Comparison of ENCODE assay signal across 23 cellular contexts in the genomic region with DNA sequence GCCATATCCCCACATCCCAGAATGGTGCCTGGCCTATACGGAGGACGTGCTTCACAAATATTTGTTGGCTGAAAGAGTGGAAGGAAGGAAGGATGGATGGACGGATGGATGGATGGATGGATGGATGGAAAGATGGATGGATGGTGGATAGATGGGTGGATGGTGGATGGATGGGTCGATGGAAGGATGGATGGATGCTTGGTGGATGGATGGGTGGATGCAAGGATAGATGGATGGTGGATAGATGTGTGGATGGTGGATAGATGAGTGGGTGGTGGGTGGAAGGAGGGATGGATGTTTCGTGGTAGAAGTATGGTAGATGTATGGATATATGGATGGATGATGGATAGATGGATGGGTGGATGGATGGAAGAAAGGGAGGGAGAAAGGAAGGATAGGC. TPM values are rescaled to one million over a fixed set of nuclear protein-coding genes. Genes with fewer than 3 reads are reported as not detected.
DNase-seq lines count a peak whose midpoint lies in the region; ATAC-seq, FAIRE-seq and TF ChIP-seq lines count a peak whose summit lies in the region.
"Had no signal": no experiment of that assay in that cellular context is flagged by ENCODE, and none has a peak within 500 bp of the region (broad histone marks: within the 10 kb centered on the region; RNA-seq: fewer than 3 reads in every experiment).

No MANE protein-coding gene starts in this region.

- no peak overlapping the region for H3K4me2 ChIP-seq in HepG2 (ENCODE audit: low read depth, low read length)
- H3K4me2 ChIP-seq in neural progenitor cell: no peak overlapping the region
- H3K4me2 ChIP-seq: GM23338 had no signal

- CTCF ChIA-PET in HEK293 (lab: Yijun Ruan, JAX) (no interaction called here), HepG2 (lab: Yijun Ruan, JAX; ENCODE audit: low intra/inter-chr PET ratio, low total read pairs) (no interaction called here)

- intact Hi-C loops in HepG2 (cut with micrococcal nuclease; ENCODE audit: unreplicated experiment) (no loop called here), sciatic nerve (cut with DNase I) (no loop called here)

- TF ChIP-seq CTCF in HEK293 (tag by site-specific recombination; IDR thresholded peaks at IDR 0.05) (no peak), HepG2 (CRISPR knock-in tag; IDR thresholded peaks at IDR 0.05) (no peak), neural progenitor cell (IDR thresholded peaks at IDR 0.05) (no peak)

- H3K4me3 ChIP-seq in HEK293 (ENCODE audit: low read depth, low read length) (no peak overlapping the region), HepG2 (replicated peaks in 1 of 3; ENCODE audit: insufficient read depth in 1 of 3, low read depth in 2 of 3, low read length in 3 of 3) (no peak overlapping the region), neural progenitor cell (no peak overlapping the region)
- H3K4me3 ChIP-seq: GM23338, HAP-1 had no signal

- no peak for TF ChIP-seq RAD21 in HepG2 (CRISPR knock-in tag; IDR thresholded peaks at IDR 0.05)

- no peaks in the 10 kb centered on the region for H3K9me3 Mint-ChIP-seq in neural progenitor cell
- H3K9me3 Mint-ChIP-seq: CD4-positive, alpha-beta memory T cell; GM23338 had no signal

- no peak overlapping the region for H2AFZ ChIP-seq in HepG2 (ENCODE audit: low read length)
- no peak overlapping the region for H2AFZ ChIP-seq in neural progenitor cell (replicated peaks)
- H2AFZ ChIP-seq: GM23338 had no signal

- WGBS in HepG2 (ENCODE audit: low lambda C conversion rate): 2% methylated on average over 5 of the region's 5 CpGs

- H3K36me3 Mint-ChIP-seq in neural progenitor cell: no peaks in the 10 kb centered on the region
- H3K36me3 Mint-ChIP-seq: CD4-positive, alpha-beta memory T cell had no signal

- H3K27ac ChIP-seq in HEK293 (ENCODE audit: extremely low read depth, low read depth, low read length) (no peak overlapping the region), HepG2 (ENCODE audit: extremely low read length, insufficient read depth, low read length) (no peak overlapping the region), neural progenitor cell (no peak overlapping the region)

- H4K20me1 ChIP-seq in HepG2 (ENCODE audit: insufficient read depth, low read length) (no peaks in the 10 kb centered on the region), neural progenitor cell (ENCODE audit: low read depth) (no peaks in the 10 kb centered on the region)

- ATAC-seq in HepG2 (no peak), sciatic nerve (no peak)
- ATAC-seq: GM23338 had no signal

- TF ChIP-seq POLR2A in HepG2 (IDR thresholded peaks at IDR 0.05; ENCODE audit: insufficient read depth in 1 of 2, low read depth in 2 of 2, low read length in 2 of 2): no peak

- H3K9me3 ChIP-seq in HEK293 (ENCODE audit: control insufficient read depth, insufficient read depth, low read depth, low read length) (no peaks in the 10 kb centered on the region), HepG2 (ENCODE audit: low read length) (no peaks in the 10 kb centered on the region), neural progenitor cell (ENCODE audit: low read depth) (no peaks in the 10 kb centered on the region)
- H3K9me3 ChIP-seq: HAP-1 had no signal

- H3K4me1 ChIP-seq in HEK293 (ENCODE audit: control insufficient read depth, insufficient read depth, low read length) (no peaks in the 10 kb centered on the region), HepG2 (ENCODE audit: insufficient read depth, low read length) (no peaks in the 10 kb centered on the region), neural progenitor cell (no peaks in the 10 kb centered on the region)
- H3K4me1 ChIP-seq: HAP-1 had no signal

- H3K4me3 Mint-ChIP-seq in neural progenitor cell: no peak overlapping the region
- H3K4me3 Mint-ChIP-seq: CD4-positive, alpha-beta memory T cell; GM23338 had no signal

- TF ChIP-seq EP300 in HepG2 (IDR thresholded peaks at IDR 0.05; ENCODE audit: low read depth in 2 of 2, low read length in 2 of 2) (no peak), HepG2 (CRISPR knock-in tag; IDR thresholded peaks at IDR 0.05; ENCODE audit: borderline replicate concordance) (no peak)

- H3K36me3 ChIP-seq in HEK293 (ENCODE audit: control insufficient read depth in 2 of 2, insufficient read depth in 1 of 2, low read length in 2 of 2) (no peaks in the 10 kb centered on the region), HepG2 (replicated peaks in 1 of 2; ENCODE audit: control insufficient read depth in 1 of 2, insufficient read depth in 2 of 2, low read length in 2 of 2) (no peaks in the 10 kb centered on the region), neural progenitor cell (no peaks in the 10 kb centered on the region)
- H3K36me3 ChIP-seq: HAP-1 had no signal

- POLR2A ChIA-PET in HEK293 (lab: Yijun Ruan, JAX): no interaction called here
- POLR2A ChIA-PET in HepG2 (lab: Yijun Ruan, JAX): no interaction called here

- H3K27me3 ChIP-seq in HepG2 (ENCODE audit: control insufficient read depth in 1 of 2, insufficient read depth in 2 of 2, low read length in 2 of 2) (peaks cover 4 to 18% of the 10 kb centered on the region in 2 experiments; a peak in 4 of 5 replicates), neural progenitor cell (peaks cover 3% of the 10 kb centered on the region)

- no TSS peak for BruUV-seq in HepG2 (replicated peaks; lab: Mats Ljungman, UMichigan)

- peaks cover 23% of the 10 kb centered on the region for H3K27me3 Mint-ChIP-seq in neural progenitor cell (ENCODE audit: insufficient read depth, low read depth)

- no peak overlapping the region for H3K27ac Mint-ChIP-seq in neural progenitor cell
- H3K27ac Mint-ChIP-seq: GM23338 had no signal

- H3K79me2 ChIP-seq in HepG2 (ENCODE audit: insufficient read depth, low read length): no peaks in the 10 kb centered on the region
- H3K79me2 ChIP-seq in neural progenitor cell (ENCODE audit: low read depth): no peaks in the 10 kb centered on the region

- in situ Hi-C loops in HepG2 (cut with HindIII; ENCODE audit: extremely low pct_ligation_motif_present, low pct_unique_long_range_greater_than_20kb): no loop called here

- no peak for DNase-seq in HepG2 (ENCODE audit: low spot score)
- DNase-seq in sciatic nerve (ENCODE audit: low spot score): peak; percentile 4
- DNase-seq in NK-92 treated with Interleukin-12 subunit alpha and Interleukin-12 subunit beta, amount 100 ng/mL, for 24 hours (lab: John Stamatoyannopoulos, UW): no peak
- no peak for DNase-seq in stimulated activated naive CD4-positive, alpha-beta T cell treated with Interleukin-2 at 50 U/mL for 16 hours (lab: John Stamatoyannopoulos, UW)
- DNase-seq in neural progenitor cell (ENCODE audit: low spot score): no peak
- DNase-seq: C1 segment of cervical spinal cord; Calu3; CD4-positive, alpha-beta memory T cell; COR-L47; DMS53; DMS79 treated with DMSO at 0.1 percent for 48 hours; GF-D8 had no signal

- H3K9ac ChIP-seq in HepG2 (ENCODE audit: insufficient read depth, low read depth, low read length) (no peak overlapping the region), neural progenitor cell (no peak overlapping the region)

- no peaks in the 10 kb centered on the region for H3F3A ChIP-seq in neural progenitor cell (ENCODE audit: low read depth)

- FAIRE-seq in HepG2 (lab: Jason Lieb, UNC): no peak
- FAIRE-seq: GM12891, GM18507 had no signal

- H3K4me1 Mint-ChIP-seq in neural progenitor cell: no peaks in the 10 kb centered on the region
- H3K4me1 Mint-ChIP-seq: CD4-positive, alpha-beta memory T cell had no signal

RNA-seq across cellular contexts. Expression of a gene that starts 10.8 kb away (rescaled TPM):
- not detected in 2 replicates for total RNA-seq in HepG2 (2016; rRNA removed; fragmentation: Illumina TruSeq; extraction: Trizol)
- total RNA-seq in HepG2 (2016; cell fraction: cytosol; rRNA removed; fragmentation: Illumina TruSeq; extraction: Trizol; ENCODE audit: low read depth): not detected in 2 replicates
- not detected in 2 replicates for total RNA-seq in HepG2 (2016; cell fraction: insoluble cytoplasmic fraction; rRNA removed; fragmentation: Illumina TruSeq; extraction: Trizol)
- not detected in 2 replicates for total RNA-seq in HepG2 (2016; cell fraction: membrane; rRNA removed; fragmentation: Illumina TruSeq; extraction: Trizol)
- not detected in 2 replicates for total RNA-seq in HepG2 (2016; cell fraction: nucleus; rRNA removed; fragmentation: Illumina TruSeq; extraction: Trizol)
- not detected in 2 replicates for polyA plus RNA-seq in HepG2 (2011; rRNA removed)
- not detected in 2 replicates for polyA plus RNA-seq in HepG2 (2011; cell fraction: cytosol; rRNA removed)
- not detected in 2 replicates for polyA plus RNA-seq in HepG2 (2011; cell fraction: nucleus; rRNA removed)
- polyA plus RNA-seq in HepG2 (2012): not detected in 2 replicates
- polyA plus RNA-seq in HepG2 (2016; cell fraction: cytosol; fragmentation: Illumina TruSeq; extraction: Trizol; ENCODE audit: low read depth): not detected in 2 replicates
- polyA plus RNA-seq in HepG2 (2016; cell fraction: insoluble cytoplasmic fraction; fragmentation: Illumina TruSeq; extraction: Trizol; ENCODE audit: low read depth): not detected in 2 replicates
- polyA plus RNA-seq in HepG2 (2016; cell fraction: membrane; fragmentation: Illumina TruSeq; extraction: Trizol; ENCODE audit: low read depth): not detected in 2 replicates
- polyA plus RNA-seq in HepG2 (2016; cell fraction: nucleus; fragmentation: Illumina TruSeq; extraction: Trizol; ENCODE audit: insufficient read depth, low read depth): not detected in 2 replicates
- polyA minus RNA-seq in HepG2 (2011; rRNA and poly(A)+ RNA removed; ENCODE audit: low replicate concordance): not detected in 2 replicates
- not detected in 2 replicates for polyA minus RNA-seq in HepG2 (2011; cell fraction: cytosol; rRNA and poly(A)+ RNA removed)
- not detected in 2 replicates for polyA minus RNA-seq in HepG2 (2011; cell fraction: nucleus; rRNA and poly(A)+ RNA removed)
- total RNA-seq in sciatic nerve: not detected
- total RNA-seq in neural progenitor cell (ENCODE audit: low replicate concordance): not detected in 2 replicates
- total RNA-seq: A172; Calu3; CD4-positive, alpha-beta memory T cell; Daoy; G401; GM23338; H4 had no signal
- polyA plus RNA-seq: BJ; CD4-positive, alpha-beta memory T cell; GM23338 had no signal

RNA-seq across cellular contexts. Expression of a gene that starts 14.5 kb away (rescaled TPM):
- total RNA-seq in HepG2 (2016; rRNA removed; fragmentation: Illumina TruSeq; extraction: Trizol): not detected in 2 replicates
- not detected in 2 replicates for total RNA-seq in HepG2 (2016; cell fraction: cytosol; rRNA removed; fragmentation: Illumina TruSeq; extraction: Trizol; ENCODE audit: low read depth)
- not detected in 2 replicates for total RNA-seq in HepG2 (2016; cell fraction: insoluble cytoplasmic fraction; rRNA removed; fragmentation: Illumina TruSeq; extraction: Trizol)
- total RNA-seq in HepG2 (2016; cell fraction: membrane; rRNA removed; fragmentation: Illumina TruSeq; extraction: Trizol): not detected in 2 replicates
- total RNA-seq in HepG2 (2016; cell fraction: nucleus; rRNA removed; fragmentation: Illumina TruSeq; extraction: Trizol): not detected in 2 replicates
- not detected in 2 replicates for polyA plus RNA-seq in HepG2 (2011; rRNA removed)
- not detected in 2 replicates for polyA plus RNA-seq in HepG2 (2011; cell fraction: cytosol; rRNA removed)
- polyA plus RNA-seq in HepG2 (2011; cell fraction: nucleus; rRNA removed): not detected in 2 replicates
- polyA plus RNA-seq in HepG2 (2012): not detected in 2 replicates
- polyA plus RNA-seq in HepG2 (2016; cell fraction: cytosol; fragmentation: Illumina TruSeq; extraction: Trizol; ENCODE audit: low read depth): not detected in 2 replicates
- polyA plus RNA-seq in HepG2 (2016; cell fraction: insoluble cytoplasmic fraction; fragmentation: Illumina TruSeq; extraction: Trizol; ENCODE audit: low read depth): not detected in 2 replicates
- not detected in 2 replicates for polyA plus RNA-seq in HepG2 (2016; cell fraction: membrane; fragmentation: Illumina TruSeq; extraction: Trizol; ENCODE audit: low read depth)
- polyA plus RNA-seq in HepG2 (2016; cell fraction: nucleus; fragmentation: Illumina TruSeq; extraction: Trizol; ENCODE audit: insufficient read depth, low read depth): not detected in 2 replicates
- 0.09 TPM in 1 of 2 replicates, not detected in the other for polyA minus RNA-seq in HepG2 (2011; rRNA and poly(A)+ RNA removed; ENCODE audit: low replicate concordance)
- polyA minus RNA-seq in HepG2 (2011; cell fraction: cytosol; rRNA and poly(A)+ RNA removed): not detected in 2 replicates
- not detected in 2 replicates for polyA minus RNA-seq in HepG2 (2011; cell fraction: nucleus; rRNA and poly(A)+ RNA removed)
- total RNA-seq in sciatic nerve: not detected
- not detected in 2 replicates for total RNA-seq in neural progenitor cell (ENCODE audit: low replicate concordance)
- total RNA-seq: A172; Calu3; CD4-positive, alpha-beta memory T cell; Daoy; G401; GM23338; H4 had no signal
- polyA plus RNA-seq: BJ; CD4-positive, alpha-beta memory T cell had no signal

RNA-seq across cellular contexts. Expression of a gene that starts 54.8 kb away (rescaled TPM):
- not detected in 2 replicates for total RNA-seq in HepG2 (2016; rRNA removed; fragmentation: Illumina TruSeq; extraction: Trizol)
- total RNA-seq in HepG2 (2016; cell fraction: cytosol; rRNA removed; fragmentation: Illumina TruSeq; extraction: Trizol; ENCODE audit: low read depth): not detected in 2 replicates
- not detected in 2 replicates for total RNA-seq in HepG2 (2016; cell fraction: insoluble cytoplasmic fraction; rRNA removed; fragmentation: Illumina TruSeq; extraction: Trizol)
- not detected in 2 replicates for total RNA-seq in HepG2 (2016; cell fraction: membrane; rRNA removed; fragmentation: Illumina TruSeq; extraction: Trizol)
- total RNA-seq in HepG2 (2016; cell fraction: nucleus; rRNA removed; fragmentation: Illumina TruSeq; extraction: Trizol): not detected in 2 replicates
- not detected in 2 replicates for polyA plus RNA-seq in HepG2 (2011; rRNA removed)
- not detected in 2 replicates for polyA plus RNA-seq in HepG2 (2011; cell fraction: cytosol; rRNA removed)
- polyA plus RNA-seq in HepG2 (2011; cell fraction: nucleus; rRNA removed): not detected in 2 replicates
- not detected in 2 replicates for polyA plus RNA-seq in HepG2 (2012)
- not detected in 2 replicates for polyA plus RNA-seq in HepG2 (2016; cell fraction: cytosol; fragmentation: Illumina TruSeq; extraction: Trizol; ENCODE audit: low read depth)
- not detected in 2 replicates for polyA plus RNA-seq in HepG2 (2016; cell fraction: insoluble cytoplasmic fraction; fragmentation: Illumina TruSeq; extraction: Trizol; ENCODE audit: low read depth)
- not detected in 2 replicates for polyA plus RNA-seq in HepG2 (2016; cell fraction: membrane; fragmentation: Illumina TruSeq; extraction: Trizol; ENCODE audit: low read depth)
- not detected in 2 replicates for polyA plus RNA-seq in HepG2 (2016; cell fraction: nucleus; fragmentation: Illumina TruSeq; extraction: Trizol; ENCODE audit: insufficient read depth, low read depth)
- polyA minus RNA-seq in HepG2 (2011; rRNA and poly(A)+ RNA removed; ENCODE audit: low replicate concordance): not detected in 2 replicates
- not detected in 2 replicates for polyA minus RNA-seq in HepG2 (2011; cell fraction: cytosol; rRNA and poly(A)+ RNA removed)
- not detected in 2 replicates for polyA minus RNA-seq in HepG2 (2011; cell fraction: nucleus; rRNA and poly(A)+ RNA removed)
- not detected for total RNA-seq in sciatic nerve
- not detected in 2 replicates for total RNA-seq in neural progenitor cell (ENCODE audit: low replicate concordance)
- total RNA-seq: A172; A673; Calu3; CD4-positive, alpha-beta memory T cell; Daoy; G401; GM23338; H4 had no signal
- polyA plus RNA-seq: BJ; CD4-positive, alpha-beta memory T cell; GM23338 had no signal
